Comparison of ENCODE assay signal across 1 cellular context in genomic region chr9:33468797-33469621, GRCh38.
TF ChIP-seq lines count a peak whose summit lies in the region.

No MANE protein-coding gene starts in this region.

TF ChIP-seq in K562, 482 proteins besides CTCF, POLR2A, EP300 and RAD21:
- TF ChIP-seq NFIC (IDR thresholded peaks at IDR 0.05) (no peak), RBFOX2 (IDR thresholded peaks at IDR 0.05; ENCODE audit: low read depth, low read length) (0 out of 2 replicates have a peak, but pooled peaks have one; percentile 26)
